In genomic region chr2:55418512-55419235, GRCh38 we compare ENCODE assay signal across 8 cellular contexts. TPM values are rescaled to one million over a fixed set of nuclear protein-coding genes. Genes with fewer than 3 reads are reported as not detected.
DNase-seq lines count a peak whose midpoint lies in the region; ATAC-seq and TF ChIP-seq lines count a peak whose summit lies in the region.

No MANE protein-coding gene starts in this region.

- peaks cover 34% of the 10 kb centered on the region for H3K4me1 Mint-ChIP-seq in activated naive CD8-positive, alpha-beta T cell treated with anti-CD3 and anti-CD28 coated beads for 36 hours
- H3K4me1 Mint-ChIP-seq in stimulated activated naive CD8-positive, alpha-beta T cell treated with anti-CD3 and anti-CD28 coated beads, Interleukin-15, amount 100 ng/mL, for 72 hours: peaks cover 32% of the 10 kb centered on the region

- peak overlapping the region; percentile 70 for H3K27ac ChIP-seq in DOHH2 (ENCODE audit: low read depth, low read length)
- peak overlapping the region; percentile 72 for H3K27ac ChIP-seq in KMS-11
- no peak overlapping the region for H3K27ac ChIP-seq in iPS-18a (ENCODE audit: low read length)

- H3K4me3 ChIP-seq in DOHH2 (ENCODE audit: low read length) (peak overlapping the region; percentile 85), KMS-11 (IDR thresholded peaks at IDR 0.05; ENCODE audit: insufficient read depth, low read depth, low read length) (peak overlapping the region; percentile 22), iPS-18a (ENCODE audit: low read length) (peak overlapping the region; percentile 89)

- peaks cover 45% of the 10 kb centered on the region for H3K36me3 ChIP-seq in DOHH2 (ENCODE audit: control insufficient read depth, low read length)
- H3K36me3 ChIP-seq in KMS-11 (ENCODE audit: insufficient read depth): no peaks in the 10 kb centered on the region; the same call in 1 of the 2 replicates
- peaks cover under 1% of the 10 kb centered on the region for H3K36me3 ChIP-seq in iPS-18a (ENCODE audit: control insufficient read depth, low read depth, low read length)

- peak overlapping the region; percentile 75 for H3K27ac Mint-ChIP-seq in activated naive CD8-positive, alpha-beta T cell treated with anti-CD3 and anti-CD28 coated beads for 36 hours
- H3K27ac Mint-ChIP-seq in stimulated activated naive CD8-positive, alpha-beta T cell treated with anti-CD3 and anti-CD28 coated beads, Interleukin-15, amount 100 ng/mL, for 72 hours: peak overlapping the region in 1 of 2 donors; percentile 88

- peak overlapping the region; percentile 88 for H3K4me3 Mint-ChIP-seq in activated naive CD8-positive, alpha-beta T cell treated with anti-CD3 and anti-CD28 coated beads for 36 hours
- peak overlapping the region; percentile 92 to 96 for H3K4me3 Mint-ChIP-seq in stimulated activated naive CD8-positive, alpha-beta T cell treated with anti-CD3 and anti-CD28 coated beads, Interleukin-15, amount 100 ng/mL, for 72 hours

- H3K9me3 ChIP-seq in DOHH2 (ENCODE audit: control insufficient read depth, insufficient read depth, low read length) (no peaks in the 10 kb centered on the region), iPS-18a (ENCODE audit: control insufficient read depth, low read depth, low read length) (no peaks in the 10 kb centered on the region)

- peaks cover 6% of the 10 kb centered on the region for H3F3A ChIP-seq in DOHH2 (ENCODE audit: control insufficient read depth, insufficient read depth)

- H3K79me2 ChIP-seq in DOHH2 (ENCODE audit: control insufficient read depth, low read length): peaks cover 59% of the 10 kb centered on the region
- peaks cover 55% of the 10 kb centered on the region for H3K79me2 ChIP-seq in KMS-11 (ENCODE audit: insufficient read depth, low read depth)

- peak overlapping the region; percentile 66 for H2AFZ ChIP-seq in KMS-11 (ENCODE audit: low read depth)

- H3K9me3 Mint-ChIP-seq in activated naive CD8-positive, alpha-beta T cell treated with anti-CD3 and anti-CD28 coated beads for 36 hours: no peaks in the 10 kb centered on the region
- no peaks in the 10 kb centered on the region for H3K9me3 Mint-ChIP-seq in stimulated activated naive CD8-positive, alpha-beta T cell treated with anti-CD3 and anti-CD28 coated beads, Interleukin-15, amount 100 ng/mL, for 72 hours

- no peaks in the 10 kb centered on the region for H3K27me3 ChIP-seq in DOHH2 (ENCODE audit: control insufficient read depth, low read length)
- H3K27me3 ChIP-seq in KMS-11 (ENCODE audit: insufficient read depth, low read depth): no peaks in the 10 kb centered on the region
- no peaks in the 10 kb centered on the region for H3K27me3 ChIP-seq in iPS-18a (ENCODE audit: control insufficient read depth, insufficient read depth, low read length)

- H4K20me1 ChIP-seq in DOHH2 (ENCODE audit: control insufficient read depth, insufficient read depth, low read depth, low read length) (0 out of 2 replicates have a peak, but pooled peaks cover 6% of the 10 kb centered on the region), KMS-11 (ENCODE audit: insufficient read depth) (no peaks in the 10 kb centered on the region)

- H3K9ac ChIP-seq in KMS-11 (peak overlapping the region; percentile 70), iPS-18a (ENCODE audit: low read length) (peak overlapping the region; percentile 73)

- peaks cover 17% of the 10 kb centered on the region for H3K27me3 Mint-ChIP-seq in activated naive CD8-positive, alpha-beta T cell treated with anti-CD3 and anti-CD28 coated beads for 36 hours
- no peaks in the 10 kb centered on the region for H3K27me3 Mint-ChIP-seq in stimulated activated naive CD8-positive, alpha-beta T cell treated with anti-CD3 and anti-CD28 coated beads, Interleukin-15, amount 100 ng/mL, for 72 hours

- H3K4me2 ChIP-seq in DOHH2 (ENCODE audit: low read length) (peak overlapping the region; percentile 68), KMS-11 (peak overlapping the region; percentile 84)

- no peaks in the 10 kb centered on the region for H3K36me3 Mint-ChIP-seq in activated naive CD8-positive, alpha-beta T cell treated with anti-CD3 and anti-CD28 coated beads for 36 hours

- DNase-seq in activated naive CD8-positive, alpha-beta T cell treated with anti-CD3 and anti-CD28 coated beads for 36 hours: no peak
- DNase-seq in stimulated activated naive CD8-positive, alpha-beta T cell treated with anti-CD3 and anti-CD28 coated beads, Interleukin-15, amount 100 ng/mL, for 72 hours: peak in 1 of 2 donors; percentile 7
- no peak for DNase-seq in GOT3 (lab: John Stamatoyannopoulos, UW)

- H3K4me1 ChIP-seq in DOHH2 (ENCODE audit: control insufficient read depth, low read length) (peaks cover 58% of the 10 kb centered on the region), KMS-11 (ENCODE audit: low read depth, poor library complexity, severe bottlenecking) (peaks cover 70% of the 10 kb centered on the region), iPS-18a (ENCODE audit: control insufficient read depth, low read depth, low read length) (peaks cover 14% of the 10 kb centered on the region)

- TF ChIP-seq CTCF in DOHH2 (IDR thresholded peaks at IDR 0.05; ENCODE audit: low read depth, low read length, poor library complexity, severe bottlenecking) (no peak), KMS-11 (conservative IDR thresholded peaks at IDR 0.05; ENCODE audit: low read depth, low read length) (no peak)

- no peak for ATAC-seq in stimulated activated naive CD8-positive, alpha-beta T cell treated with anti-CD3 and anti-CD28 coated beads, Interleukin-15, amount 100 ng/mL, for 72 hours
- no peak for ATAC-seq in GM21786 (IDR thresholded peaks at IDR 0.05; ENCODE audit: unreplicated experiment)
- ATAC-seq in HG02759 (IDR thresholded peaks at IDR 0.05; ENCODE audit: unreplicated experiment): no peak

- no peaks in the 10 kb centered on the region for H3K9me2 ChIP-seq in DOHH2 (replicated peaks; ENCODE audit: control insufficient read depth, low read length)

RNA-seq across cellular contexts. Expression of gene CCDC88A, which starts 1.0 kb away (rescaled TPM):
- total RNA-seq in activated naive CD8-positive, alpha-beta T cell treated with anti-CD3 and anti-CD28 coated beads for 36 hours: 10 to 100 TPM; 14.0 to 14.4 TPM

Comparison
In these comparisons a context has a peak if more than half of its experiments do, and no peak if none do; other contexts are left out.
1. H3K4me3 ChIP-seq: peak in every context shown above with its lines; median percentile 89 in iPS-18a; 85 in DOHH2; 22 in KMS-11.